In the genomic region with DNA sequence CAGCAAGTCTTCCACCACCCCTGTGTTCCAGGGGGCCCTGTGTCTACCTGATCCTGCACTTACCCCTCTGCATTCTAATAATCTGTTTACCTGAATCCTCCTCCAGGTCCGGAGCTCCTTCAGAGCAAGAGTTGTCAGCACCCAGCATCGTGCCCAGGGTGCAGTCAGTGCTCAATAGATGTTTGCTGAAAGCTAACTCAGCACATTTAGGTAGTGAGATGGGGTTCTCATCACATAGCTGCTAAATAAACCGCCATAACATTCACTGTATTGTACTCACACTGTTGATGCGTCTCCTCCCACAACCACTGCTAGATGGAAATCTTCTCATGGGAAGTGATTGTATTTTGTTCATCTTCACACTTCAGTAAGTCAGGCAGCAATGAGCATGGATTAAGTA, we compare ENCODE assay signal across 24 cellular contexts.
DNase-seq lines count a peak whose midpoint lies in the region; ATAC-seq, FAIRE-seq and TF ChIP-seq lines count a peak whose summit lies in the region.
"Had no signal": no experiment of that assay in that cellular context is flagged by ENCODE, and none has a peak within 500 bp of the region (broad histone marks: within the 10 kb centered on the region; RNA-seq: fewer than 3 reads in every experiment).

No MANE protein-coding gene starts in this region.

- H3K36me3 Mint-ChIP-seq in nephron (ENCODE audit: low read depth), result peaks cover 4% of the 10 kb centered on the region
- H3K36me3 Mint-ChIP-seq in CD4-positive, alpha-beta T cell (ENCODE audit: low read depth), result no peaks in the 10 kb centered on the region
- H3K36me3 Mint-ChIP-seq: CD4-positive, CD25-positive, alpha-beta regulatory T cell; CD8-positive, alpha-beta memory T cell had no signal

- peak overlapping the region; percentile 35 to 82 (median 62) for H3K27ac Mint-ChIP-seq in nephron
- no peak overlapping the region for H3K27ac Mint-ChIP-seq in CD4-positive, alpha-beta T cell
- H3K27ac Mint-ChIP-seq: B cell; CD8-positive, alpha-beta memory T cell; GM23338; HFFc6 had no signal

- ATAC-seq in K562, result no peak
- peak; percentile 10 for ATAC-seq in sciatic nerve
- ATAC-seq in CD4-positive, alpha-beta T cell (ENCODE audit: poor library complexity), result no peak
- ATAC-seq in aorta (ENCODE audit: low FRiP score), result no peak
- ATAC-seq: GM12878, GM23338 had no signal

- peaks cover 10% of the 10 kb centered on the region for H3K9me3 Mint-ChIP-seq in nephron
- no peaks in the 10 kb centered on the region for H3K9me3 Mint-ChIP-seq in CD4-positive, alpha-beta T cell

- no peaks in the 10 kb centered on the region for H3K79me2 ChIP-seq in K562 (ENCODE audit: control insufficient read depth, insufficient read depth, low read length)

- H3K9me1 ChIP-seq in K562 (ENCODE audit: control insufficient read depth, insufficient read depth, low read length), result no peaks in the 10 kb centered on the region

- POLR2A ChIA-PET in K562 (lab: Yijun Ruan, JAX), result no interaction called here
- POLR2A ChIA-PET in CD4-positive, alpha-beta T cell (lab: Charles Lee), result no interaction called here

- no peak for TF ChIP-seq EP300 in K562 (IDR thresholded peaks at IDR 0.05; ENCODE audit: low read length)

- no peak overlapping the region for H2AFZ ChIP-seq in K562 (ENCODE audit: low read depth, low read length)
- H2AFZ ChIP-seq: GM23338 had no signal

- no peaks in the 10 kb centered on the region for H4K20me1 ChIP-seq in K562 (replicated peaks; ENCODE audit: control insufficient read depth, insufficient read depth, low read length)
- H4K20me1 ChIP-seq: BLaER1 had no signal

- peaks cover 44% of the 10 kb centered on the region for H3K4me1 Mint-ChIP-seq in nephron
- H3K4me1 Mint-ChIP-seq in CD4-positive, alpha-beta T cell (ENCODE audit: low read depth), result no peaks in the 10 kb centered on the region
- H3K4me1 Mint-ChIP-seq: B cell; CD4-positive, CD25-positive, alpha-beta regulatory T cell; CD8-positive, alpha-beta memory T cell; GM23338 had no signal

- TF ChIP-seq CTCF in K562 (IDR thresholded peaks at IDR 0.05 in 2 of 3, conservative IDR thresholded peaks at IDR 0.05 in 1 of 3; ENCODE audit: insufficient read depth in 2 of 3, low read depth in 1 of 3, low read length in 3 of 3), result no peak
- no peak for TF ChIP-seq CTCF in nephron (IDR thresholded peaks at IDR 0.05; ENCODE audit: unreplicated experiment in 3 of 3)
- TF ChIP-seq CTCF in CD4-positive, alpha-beta T cell (IDR thresholded peaks at IDR 0.05), result no peak

- CTCF ChIA-PET in K562 (lab: Yijun Ruan, JAX; ENCODE audit: low intra/inter-chr PET ratio), result no interaction called here
- CTCF ChIA-PET in CD4-positive, alpha-beta T cell (lab: Charles Lee), result interaction anchor here (0.6 kb wide), 1 partner anchor 15 kb away, joined by 3 read pairs; no protein-coding TSS in a partner anchor

- no peaks in the 10 kb centered on the region for H3K27me3 Mint-ChIP-seq in nephron (ENCODE audit: low read depth)
- H3K27me3 Mint-ChIP-seq in CD4-positive, alpha-beta T cell, result peaks cover 20% of the 10 kb centered on the region
- H3K27me3 Mint-ChIP-seq: CD4-positive, CD25-positive, alpha-beta regulatory T cell had no signal

- no peak overlapping the region for H3K4me3 Mint-ChIP-seq in nephron
- no peak overlapping the region for H3K4me3 Mint-ChIP-seq in CD4-positive, alpha-beta T cell
- H3K4me3 Mint-ChIP-seq: B cell; CD4-positive, CD25-positive, alpha-beta regulatory T cell; CD8-positive, alpha-beta memory T cell; GM23338; HFFc6 had no signal

- intact Hi-C loops in K562 (cut with micrococcal nuclease), result no loop called here
- intact Hi-C loops in sciatic nerve (cut with DNase I), result no loop called here
- intact Hi-C loops in CD4-positive, alpha-beta T cell (cut with DNase I, micrococcal nuclease), result no loop called here
- intact Hi-C loops in aorta (cut with DNase I), result no loop called here

- no peaks in the 10 kb centered on the region for H3K9me3 ChIP-seq in K562 (replicated peaks; ENCODE audit: control insufficient read depth, insufficient read depth, low read depth, low read length)
- H3K9me3 ChIP-seq in CD4-positive, alpha-beta T cell (ENCODE audit: control insufficient read depth, low read length), result no peaks in the 10 kb centered on the region
- H3K9me3 ChIP-seq in aorta (ENCODE audit: control insufficient read depth, low read length), result no peaks in the 10 kb centered on the region
- H3K9me3 ChIP-seq: HAP-1 had no signal

- in situ Hi-C loops in K562 (cut with MboI), result no loop called here

- H3K4me1 ChIP-seq in K562 (replicated peaks in 1 of 2; ENCODE audit: control insufficient read depth in 2 of 2, insufficient read depth in 2 of 2, low read length in 2 of 2) (no peaks in the 10 kb centered on the region), aorta (ENCODE audit: control insufficient read depth in 1 of 2, insufficient read depth in 2 of 2, low read length in 2 of 2) (no peaks in the 10 kb centered on the region)
- H3K4me1 ChIP-seq: HAP-1 had no signal

- H3K27me3 ChIP-seq in K562 (ENCODE audit: control insufficient read depth in 2 of 2, insufficient read depth in 2 of 2, low read length in 2 of 2), result peaks cover 2 to 8% of the 10 kb centered on the region in 2 experiments; a peak in 3 of 5 replicates
- no peaks in the 10 kb centered on the region for H3K27me3 ChIP-seq in CD4-positive, alpha-beta T cell (ENCODE audit: control insufficient read depth, insufficient read depth, low read length)
- H3K27me3 ChIP-seq in aorta (ENCODE audit: control insufficient read depth in 1 of 2, insufficient read depth in 2 of 2, low read length in 1 of 2), result no peaks in the 10 kb centered on the region
- H3K27me3 ChIP-seq: BLaER1 had no signal

- 0% methylated on average over 4 of the region's 4 CpGs for WGBS in K562 (ENCODE audit: insufficient coverage, low coverage, missing lambda C conversion rate)
- WGBS in aorta, 2 donors, result 80 to 88% methylated on average over 4 of the region's 4 CpGs

- peak; percentile 13 for FAIRE-seq in GM12891 (lab: Jason Lieb, UNC)
- FAIRE-seq in K562 (lab: Jason Lieb, UNC), result peak; percentile 35
- FAIRE-seq: D721Med, GM12878, GM18507, H54 had no signal

- no peak overlapping the region for H3K27ac ChIP-seq in K562 (ENCODE audit: extremely low read depth, low read depth, low read length)
- H3K27ac ChIP-seq in CD4-positive, alpha-beta T cell (ENCODE audit: low read depth, low read length), result no peak overlapping the region
- H3K27ac ChIP-seq in aorta (ENCODE audit: low read depth in 1 of 2, low read length in 2 of 2), result no peak overlapping the region
- H3K27ac ChIP-seq: BLaER1, C4-2B had no signal

- H3K36me3 ChIP-seq in K562 (ENCODE audit: control insufficient read depth, insufficient read depth, low read length) (no peaks in the 10 kb centered on the region), aorta (ENCODE audit: control insufficient read depth in 1 of 2, insufficient read depth in 2 of 2, low read length in 1 of 2) (no peaks in the 10 kb centered on the region)
- H3K36me3 ChIP-seq: BLaER1, HAP-1 had no signal

- no peak overlapping the region for H3K4me2 ChIP-seq in K562 (ENCODE audit: insufficient read depth, low read length)
- H3K4me2 ChIP-seq: BLaER1, GM23338 had no signal

- TF ChIP-seq POLR2A in GM12891 (IDR thresholded peaks at IDR 0.05; ENCODE audit: low read depth, low read length) (no peak), K562 (conservative IDR thresholded peaks at IDR 0.05) (no peak), erythroblast (IDR thresholded peaks at IDR 0.05; ENCODE audit: low read length) (no peak)

- no TSS peak for BruUV-seq in K562 (replicated peaks; lab: Mats Ljungman, UMichigan)

- TF ChIP-seq RAD21 in K562 (CRISPR knock-in tag; conservative IDR thresholded peaks at IDR 0.05 in 1 of 2, IDR thresholded peaks at IDR 0.05 in 1 of 2), result no peak

- no peak for DNase-seq in GM12891 (ENCODE audit: insufficient read length, low spot score)
- no peak for DNase-seq in K562 (ENCODE audit: extremely low read depth in 1 of 4, low spot score in 3 of 4)
- DNase-seq in sciatic nerve (ENCODE audit: low spot score), result no peak
- DNase-seq in CD4-positive, alpha-beta T cell, result no peak
- DNase-seq in NCI-H2029 treated with DMSO at 0.1 percent for 48 hours (lab: John Stamatoyannopoulos, UW), result no peak
- DNase-seq in erythroblast (lab: John Stamatoyannopoulos, UW), result no peak
- no peak for DNase-seq in aorta
- DNase-seq: CD4-positive, CD25-positive, alpha-beta regulatory T cell; CD8-positive, alpha-beta memory T cell; DMS 273 treated with DMSO at 0.1 percent for 48 hours; DMS79; EL; GDM1; HFFc6 had no signal

- H3K4me3 ChIP-seq in K562, result no peak overlapping the region
- no peak overlapping the region for H3K4me3 ChIP-seq in aorta (ENCODE audit: low read length in 2 of 2)
- H3K4me3 ChIP-seq: BLaER1, GM12878, GM23338, HAP-1 had no signal

- H3K9ac ChIP-seq in K562 (ENCODE audit: insufficient read depth in 1 of 2, low read depth in 2 of 2, low read length in 2 of 2), result no peak overlapping the region
- H3K9ac ChIP-seq: BLaER1 had no signal

TF ChIP-seq in GM12891, 5 proteins besides CTCF, POLR2A, EP300 and RAD21:
- TF ChIP-seq PAX5 (IDR thresholded peaks at IDR 0.05; ENCODE audit: insufficient read depth, low read length, severe bottlenecking) (no peak), TAF1 (IDR thresholded peaks at IDR 0.05; ENCODE audit: low read depth, low read length) (no peak), POU2F2 (IDR thresholded peaks at IDR 0.05; ENCODE audit: low read depth, low read length) (no peak), SPI1 (IDR thresholded peaks at IDR 0.05; ENCODE audit: low read depth, low read length) (no peak), POLR2AphosphoS5 (IDR thresholded peaks at IDR 0.05; ENCODE audit: low read depth, low read length) (no peak)
TF ChIP-seq in GM12891: peak in this region for 0.

TF ChIP-seq in K562, 482 proteins besides CTCF, POLR2A, EP300 and RAD21 (continues in another document):
- TF ChIP-seq ADNP (tag; IDR thresholded peaks at IDR 0.05) (no peak), MXD1 (CRISPR knock-in tag; IDR thresholded peaks at IDR 0.05; ENCODE audit: borderline replicate concordance, poor library complexity, severe bottlenecking) (no peak), MAFG (tag; conservative IDR thresholded peaks at IDR 0.05) (peak; percentile 58), KLF1 (tag; IDR thresholded peaks at IDR 0.05) (no peak), PURB (CRISPR knock-in tag; IDR thresholded peaks at IDR 0.05; ENCODE audit: low read depth) (no peak), ZNF239 (CRISPR knock-in tag; IDR thresholded peaks at IDR 0.05) (no peak)
